ENCODE assay signal across 8 cellular contexts in genomic region chr15:100671858-100672543, GRCh38.
DNase-seq lines count a peak whose midpoint lies in the region; ATAC-seq and TF ChIP-seq lines count a peak whose summit lies in the region.

No MANE protein-coding gene starts in this region.

- TF ChIP-seq CTCF in uterus (IDR thresholded peaks at IDR 0.05) = peak; percentile 34 to 63 (median 46)

- H3K9me3 Mint-ChIP-seq in activated naive CD8-positive, alpha-beta T cell treated with anti-CD3 and anti-CD28 coated beads, Interleukin-2, amount 50 U/mL, for 24 hours = no peaks in the 10 kb centered on the region
- H3K9me3 Mint-ChIP-seq in activated naive CD8-positive, alpha-beta T cell treated with anti-CD3 and anti-CD28 coated beads for 36 hours = no peaks in the 10 kb centered on the region

- peak overlapping the region; percentile 49 to 58 for H3K27ac ChIP-seq in uterus

- H3K27me3 Mint-ChIP-seq in activated naive CD8-positive, alpha-beta T cell treated with anti-CD3 and anti-CD28 coated beads, Interleukin-2, amount 50 U/mL, for 24 hours = no peaks in the 10 kb centered on the region
- H3K27me3 Mint-ChIP-seq in activated naive CD8-positive, alpha-beta T cell treated with anti-CD3 and anti-CD28 coated beads for 36 hours = peaks cover 4% of the 10 kb centered on the region

- no peaks in the 10 kb centered on the region for H3K4me1 Mint-ChIP-seq in activated naive CD8-positive, alpha-beta T cell treated with anti-CD3 and anti-CD28 coated beads, Interleukin-2, amount 50 U/mL, for 24 hours
- H3K4me1 Mint-ChIP-seq in activated naive CD8-positive, alpha-beta T cell treated with anti-CD3 and anti-CD28 coated beads for 36 hours = no peaks in the 10 kb centered on the region

- H3K36me3 ChIP-seq in uterus = no peaks in the 10 kb centered on the region

- H3K9me3 ChIP-seq in uterus = no peaks in the 10 kb centered on the region

- DNase-seq in activated naive CD8-positive, alpha-beta T cell treated with anti-CD3 and anti-CD28 coated beads, Interleukin-2, amount 50 U/mL, for 24 hours = no peak
- no peak for DNase-seq in activated naive CD8-positive, alpha-beta T cell treated with anti-CD3 and anti-CD28 coated beads for 36 hours
- DNase-seq in SK-MEL-5 (ENCODE audit: low read depth, low spot score) (peak; percentile 76), left cardiac atrium (no peak), uterus (peak; percentile 29 to 48), NCI-H2171 treated with DMSO at 0.1 percent for 48 hours (lab: John Stamatoyannopoulos, UW) (no peak), OCI-M2 (lab: John Stamatoyannopoulos, UW; ENCODE audit: unreplicated experiment) (no peak)

- ATAC-seq in activated naive CD8-positive, alpha-beta T cell treated with anti-CD3 and anti-CD28 coated beads, Interleukin-2, amount 50 U/mL, for 24 hours = peak; percentile 36
- ATAC-seq in left cardiac atrium (peak; percentile 60 to 70), GM21367 (IDR thresholded peaks at IDR 0.05; ENCODE audit: unreplicated experiment) (no peak)

- no peaks in the 10 kb centered on the region for H3K27me3 ChIP-seq in uterus

- in situ Hi-C loops in SK-MEL-5 (cut with HindIII; ENCODE audit: low pct_unique_long_range_greater_than_20kb, low sequenced_read_pairs) = no loop called here

- no peak overlapping the region for H3K27ac Mint-ChIP-seq in activated naive CD8-positive, alpha-beta T cell treated with anti-CD3 and anti-CD28 coated beads, Interleukin-2, amount 50 U/mL, for 24 hours
- H3K27ac Mint-ChIP-seq in activated naive CD8-positive, alpha-beta T cell treated with anti-CD3 and anti-CD28 coated beads for 36 hours = no peak overlapping the region

- H3K36me3 Mint-ChIP-seq in activated naive CD8-positive, alpha-beta T cell treated with anti-CD3 and anti-CD28 coated beads, Interleukin-2, amount 50 U/mL, for 24 hours (ENCODE audit: low read depth) = no peaks in the 10 kb centered on the region
- H3K36me3 Mint-ChIP-seq in activated naive CD8-positive, alpha-beta T cell treated with anti-CD3 and anti-CD28 coated beads for 36 hours = no peaks in the 10 kb centered on the region

- intact Hi-C loops in left cardiac atrium (cut with DNase I) = no loop called here
- intact Hi-C loops in uterus (cut with DNase I; ENCODE audit: low total_unique reads) = no loop called here

- H3K4me3 Mint-ChIP-seq in activated naive CD8-positive, alpha-beta T cell treated with anti-CD3 and anti-CD28 coated beads, Interleukin-2, amount 50 U/mL, for 24 hours = no peak overlapping the region
- H3K4me3 Mint-ChIP-seq in activated naive CD8-positive, alpha-beta T cell treated with anti-CD3 and anti-CD28 coated beads for 36 hours = no peak overlapping the region

- H3K4me3 ChIP-seq in uterus = no peak overlapping the region

- H3K4me1 ChIP-seq in uterus = no peaks in the 10 kb centered on the region

- TF ChIP-seq POLR2A in uterus (IDR thresholded peaks at IDR 0.05) = no peak

Comparison
In these comparisons a context has a peak if more than half of its experiments do, and no peak if none do; other contexts are left out.
1. DNase-seq: peak in SK-MEL-5 (single experiment) and uterus (2 of 2); none in activated naive CD8-positive, alpha-beta T cell treated with anti-CD3 and anti-CD28 coated beads, Interleukin-2, amount 50 U/mL, for 24 hours (single experiment), activated naive CD8-positive, alpha-beta T cell treated with anti-CD3 and anti-CD28 coated beads for 36 hours (single experiment), left cardiac atrium (single experiment), NCI-H2171 treated with DMSO at 0.1 percent for 48 hours (single experiment) and OCI-M2 (single experiment).